ENCODE assay signal across 11 cellular contexts in genomic region chr17:4537451-4538235, GRCh38. TPM values are rescaled to one million over a fixed set of nuclear protein-coding genes. Genes with fewer than 3 reads are reported as not detected.
DNase-seq lines count a peak whose midpoint lies in the region; ATAC-seq and TF ChIP-seq lines count a peak whose summit lies in the region.
"Had no signal": no experiment of that assay in that cellular context is flagged by ENCODE, and none has a peak within 500 bp of the region (broad histone marks: within the 10 kb centered on the region; RNA-seq: fewer than 3 reads in every experiment).

No MANE protein-coding gene starts in this region.

- H3K36me3 ChIP-seq in ascending aorta, result peaks cover 40 to 42% of the 10 kb centered on the region in 2 donors

- peak in 1 of 2 donors; percentile 1 for ATAC-seq in right cardiac atrium
- ATAC-seq in HG02759 (IDR thresholded peaks at IDR 0.05; ENCODE audit: unreplicated experiment), result no peak
- ATAC-seq in GM21723 (IDR thresholded peaks at IDR 0.05; ENCODE audit: unreplicated experiment), result no peak

- H3K4me1 ChIP-seq in ascending aorta (peaks cover 4 to 20% of the 10 kb centered on the region in 2 donors), right cardiac atrium (ENCODE audit: control insufficient read depth, insufficient read depth, low read length) (peaks cover 22% of the 10 kb centered on the region)

- TF ChIP-seq CTCF in ascending aorta (IDR thresholded peaks at IDR 0.05), result no peak

- H3K9me3 ChIP-seq in ascending aorta (no peaks in the 10 kb centered on the region), right cardiac atrium (ENCODE audit: control insufficient read depth, low read length) (no peaks in the 10 kb centered on the region)

- DNase-seq in C1 segment of cervical spinal cord (lab: John Stamatoyannopoulos, UW), result peak in 12 of 14 donors; percentile 11 to 79 (median 44)
- DNase-seq in ascending aorta (ENCODE audit: low spot score in 2 of 2), result no peak
- peak; percentile 42 to 79 (median 77) for DNase-seq in right cardiac atrium
- DNase-seq in cerebellar nuclear complex (lab: John Stamatoyannopoulos, UW), result no peak
- DNase-seq in activated T-cell treated with anti-CD3 and anti-CD28 coated beads, Interleukin-2, amount 50 U/mL, for 48 hours, result no peak
- DNase-seq: NCI-H187, SIG-M5 had no signal

- H3K27ac ChIP-seq in ascending aorta, result peak overlapping the region; percentile 45 to 71
- H3K27ac ChIP-seq in right cardiac atrium (ENCODE audit: low read length), result peak overlapping the region; percentile 13
- peak overlapping the region in 19 of 21 experiments; percentile 9 to 75 (median 50) for H3K27ac ChIP-seq in skin epidermis
- H3K27ac ChIP-seq: VCaP had no signal

- H3K27me3 ChIP-seq in ascending aorta (no peaks in the 10 kb centered on the region), right cardiac atrium (ENCODE audit: control insufficient read depth, insufficient read depth) (no peaks in the 10 kb centered on the region)

- intact Hi-C loops in ascending aorta (cut with DNase I) (no loop called here), right cardiac atrium (cut with DNase I) (no loop called here)

- no peak overlapping the region for H3K4me3 ChIP-seq in ascending aorta
- H3K4me3 ChIP-seq in right cardiac atrium (ENCODE audit: low read length), result no peak overlapping the region
- H3K4me3 ChIP-seq in skin epidermis, result no peak overlapping the region

- 60% methylated on average over 19 of the region's 19 CpGs for WGBS in right cardiac atrium

RNA-seq across cellular contexts. Expression of gene MYBBP1A, which starts 17.5 kb away (rescaled TPM):
- total RNA-seq in ascending aorta, result 94.5 TPM
- total RNA-seq in right cardiac atrium, result 10 to 100 TPM; 18.4 to 28.5 (median 23.1) TPM
- 15.9 TPM for polyA plus RNA-seq in right cardiac atrium

RNA-seq across cellular contexts. Expression of gene GGT6, which starts 22.7 kb away (rescaled TPM):
- total RNA-seq in ascending aorta (not detected), right cardiac atrium (not detected)
- not detected for polyA plus RNA-seq in right cardiac atrium

RNA-seq across cellular contexts. Expression of gene SPNS2, which starts 39.0 kb away (rescaled TPM):
- 107 TPM for total RNA-seq in ascending aorta
- 10 to 100 TPM in 2 of 4 donors, 1 to 10 TPM in 2; 9.6 to 12.7 (median 10.3) TPM for total RNA-seq in right cardiac atrium
- 16.2 TPM for polyA plus RNA-seq in right cardiac atrium

RNA-seq across cellular contexts. Expression of gene SMTNL2, which starts 46.7 kb away (rescaled TPM):
- 15.6 TPM for total RNA-seq in ascending aorta
- total RNA-seq in right cardiac atrium, result 10 to 100 TPM; 10.7 to 20.8 (median 14.2) TPM
- 5.8 TPM for polyA plus RNA-seq in right cardiac atrium

Comparison
In these comparisons a context has a peak if more than half of its experiments do, and no peak if none do; other contexts are left out.
1. DNase-seq: peak in C1 segment of cervical spinal cord (12 of 14) and right cardiac atrium (3 of 3); none in ascending aorta (0 of 2), cerebellar nuclear complex (0 of 2) and activated T-cell treated with anti-CD3 and anti-CD28 coated beads, Interleukin-2, amount 50 U/mL, for 48 hours (0 of 2).
2. Peak in every context shown above with its lines, with median percentiles within 50 percentile points of each other: H3K27ac ChIP-seq.